8 cellular contexts compared by ENCODE assay signal in genomic region chr12:117236456-117237001, GRCh38. TPM values are rescaled to one million over a fixed set of nuclear protein-coding genes. Genes with fewer than 3 reads are reported as not detected.
A peak's percentile ranks its signal among the peaks of the same experiment; 100 is the strongest.
DNase-seq lines count a peak whose midpoint lies in the region; ATAC-seq and TF ChIP-seq lines count a peak whose summit lies in the region.

No MANE protein-coding gene starts in this region.

- intact Hi-C loops in Panc1 (cut with micrococcal nuclease; ENCODE audit: unreplicated experiment), result loop anchor here (5.0 to 10.0 kb wide), 4 partner anchors 131 to 601 kb away; no protein-coding TSS in a partner anchor

- TF ChIP-seq CTCF in Panc1 (IDR thresholded peaks at IDR 0.05), result peak; percentile 91
- no peak for TF ChIP-seq CTCF in omental fat pad (IDR thresholded peaks at IDR 0.05)
- peak; percentile 51 for TF ChIP-seq CTCF in thoracic aorta (IDR thresholded peaks at IDR 0.05)

- peak; percentile 93 for ATAC-seq in Panc1
- peak; percentile 45 for ATAC-seq in activated T-helper 17 cell treated with anti-CD3 and anti-CD28 coated beads, Interleukin-2, amount 50 U/mL, for 72 hours (replicated peaks)
- no peak for ATAC-seq in omental fat pad (ENCODE audit: low FRiP score)
- ATAC-seq in thoracic aorta (ENCODE audit: insufficient number of reproducible peaks, low FRiP score, low read depth), result no peak
- ATAC-seq in HG02840 (IDR thresholded peaks at IDR 0.05; ENCODE audit: low FRiP score, unreplicated experiment), result no peak

- peaks cover 16% of the 10 kb centered on the region for H3K27me3 Mint-ChIP-seq in activated T-helper 17 cell treated with anti-CD3 and anti-CD28 coated beads, Interleukin-2, amount 50 U/mL, for 72 hours

- no peaks in the 10 kb centered on the region for H3K4me1 Mint-ChIP-seq in activated T-helper 17 cell treated with anti-CD3 and anti-CD28 coated beads, Interleukin-2, amount 50 U/mL, for 72 hours

- BruUV-seq in Panc1 (replicated peaks; lab: Mats Ljungman, UMichigan), result no TSS peak

- no peaks in the 10 kb centered on the region for H3K9me3 Mint-ChIP-seq in activated T-helper 17 cell treated with anti-CD3 and anti-CD28 coated beads, Interleukin-2, amount 50 U/mL, for 72 hours

- H3K36me3 ChIP-seq in Panc1 (ENCODE audit: control insufficient read depth, insufficient read depth, low read length) (no peaks in the 10 kb centered on the region), thoracic aorta (no peaks in the 10 kb centered on the region)

- H3K4me3 Mint-ChIP-seq in activated T-helper 17 cell treated with anti-CD3 and anti-CD28 coated beads, Interleukin-2, amount 50 U/mL, for 72 hours, result no peak overlapping the region

- POLR2A ChIA-PET in Panc1 (lab: Charles Lee), result no interaction called here

- in situ Hi-C loops in Panc1 (cut with HindIII; ENCODE audit: low pct_unique_long_range_greater_than_20kb, low sequenced_read_pairs), result loop anchor here (25.0 kb wide), 1 partner anchor 601 kb away; no protein-coding TSS in a partner anchor

- H3K4me3 ChIP-seq in Panc1 (ENCODE audit: low read depth in 2 of 2, low read length in 2 of 2), result no peak overlapping the region
- H3K4me3 ChIP-seq in thoracic aorta, result no peak overlapping the region

- H3K27ac Mint-ChIP-seq in activated T-helper 17 cell treated with anti-CD3 and anti-CD28 coated beads, Interleukin-2, amount 50 U/mL, for 72 hours, result no peak overlapping the region

- H3K36me3 Mint-ChIP-seq in activated T-helper 17 cell treated with anti-CD3 and anti-CD28 coated beads, Interleukin-2, amount 50 U/mL, for 72 hours (ENCODE audit: low read depth), result no peaks in the 10 kb centered on the region

- no peaks in the 10 kb centered on the region for H3K9me3 ChIP-seq in Panc1 (ENCODE audit: control insufficient read depth, insufficient read depth, low read depth, low read length)
- no peaks in the 10 kb centered on the region for H3K9me3 ChIP-seq in thoracic aorta

- CTCF ChIA-PET in Panc1 (lab: Charles Lee), result interaction anchor here (1.0 kb wide), 1 partner anchor 614 kb away, joined by 3 read pairs; no protein-coding TSS in a partner anchor

- H3K27ac ChIP-seq in Panc1 (ENCODE audit: low read length) (no peak overlapping the region), thoracic aorta (no peak overlapping the region)

- H3K4me1 ChIP-seq in Panc1 (ENCODE audit: control insufficient read depth, insufficient read depth, low read length), result no peaks in the 10 kb centered on the region
- no peaks in the 10 kb centered on the region for H3K4me1 ChIP-seq in thoracic aorta (ENCODE audit: control insufficient read depth in 1 of 2, low read depth in 2 of 2)

- peaks cover 5% of the 10 kb centered on the region; the same call in 1 of the 2 replicates for H3K27me3 ChIP-seq in Panc1 (ENCODE audit: control insufficient read depth, insufficient read depth, low read length)
- no peaks in the 10 kb centered on the region for H3K27me3 ChIP-seq in thoracic aorta (replicated peaks; ENCODE audit: insufficient read depth)

- DNase-seq in DMS114 treated with DMSO at 0.1 percent for 48 hours (lab: John Stamatoyannopoulos, UW; ENCODE audit: unreplicated experiment) (peak; percentile 64), KG1 (lab: John Stamatoyannopoulos, UW) (peak; percentile 44), Panc1 (ENCODE audit: low read depth, low spot score) (peak; percentile 48), germinal center (ENCODE audit: low spot score) (peak; percentile 64), omental fat pad (ENCODE audit: low spot score) (peak; percentile 85), thoracic aorta (ENCODE audit: low spot score) (peak; percentile 5)

RNA-seq across cellular contexts. Expression of gene FBXO21, which starts 46.3 kb away (rescaled TPM):
- total RNA-seq in Panc1 (2021; ENCODE audit: unreplicated experiment) (37.8 TPM), omental fat pad (10 to 100 TPM; 45.0 to 74.2 (median 62.2) TPM), thoracic aorta (10 to 100 TPM; 48.9 to 97.5 TPM)
- 41.3 TPM for polyA plus RNA-seq in Panc1 (2012; ENCODE audit: insufficient read length)
- total RNA-seq in activated T-helper 17 cell treated with anti-CD3 and anti-CD28 coated beads, Interleukin-2, amount 50 U/mL, for 72 hours, result 10 to 100 TPM; 30.1 to 33.9 TPM

Comparison
In these comparisons a context has a peak if more than half of its experiments do, and no peak if none do; other contexts are left out.
1. DNase-seq: peak in every context shown above with its lines; median percentile 85 in omental fat pad; 64 in DMS114 treated with DMSO at 0.1 percent for 48 hours; 64 in germinal center; 48 in Panc1; 44 in KG1; 5 in thoracic aorta.
2. ATAC-seq: peak in Panc1 (single experiment) and activated T-helper 17 cell treated with anti-CD3 and anti-CD28 coated beads, Interleukin-2, amount 50 U/mL, for 72 hours (single experiment); none in omental fat pad (single experiment), thoracic aorta (single experiment) and HG02840 (single experiment).
3. CTCF ChIP-seq: peak in Panc1 (single experiment) and thoracic aorta (single experiment); none in omental fat pad (0 of 3).